Comparison of ENCODE assay signal across 8 cellular contexts in the genomic region with DNA sequence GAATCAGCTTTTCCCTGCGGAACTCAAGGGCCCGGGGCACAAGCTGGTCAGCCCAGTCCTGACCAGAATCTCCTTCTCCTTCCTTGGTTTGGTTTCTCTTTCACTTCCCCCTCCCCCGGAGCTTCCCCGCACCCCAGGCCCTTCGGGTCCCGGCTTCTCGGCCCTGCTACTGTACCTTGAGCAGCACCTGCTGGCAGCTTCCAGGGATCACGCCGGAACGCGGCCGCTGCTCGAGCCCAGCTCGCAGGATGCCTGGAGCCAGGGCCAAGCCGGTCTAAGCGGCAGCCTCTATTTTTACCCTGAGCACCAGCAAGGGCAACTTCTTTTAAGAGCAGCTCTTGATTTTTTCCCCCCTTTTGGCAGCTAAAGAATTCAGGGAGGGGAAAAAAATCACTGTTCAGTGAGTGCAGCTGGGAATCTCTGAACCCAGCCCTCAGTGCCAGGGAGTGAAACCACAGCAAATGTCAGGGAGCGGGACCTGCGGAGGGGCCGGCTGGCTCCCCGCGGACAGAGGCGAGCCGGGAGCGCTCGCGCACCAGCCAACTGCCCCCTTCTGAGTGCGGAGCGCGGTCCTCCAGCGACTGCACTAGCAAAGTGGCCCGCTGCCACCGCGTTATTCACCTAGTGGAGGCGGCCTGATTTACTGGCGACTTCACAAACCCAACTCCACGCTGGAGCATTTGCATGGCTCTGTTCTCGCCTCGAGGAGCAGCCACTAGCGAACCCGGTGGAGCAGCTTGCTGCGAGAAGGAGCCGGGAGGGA.
DNase-seq lines count a peak whose midpoint lies in the region; ATAC-seq and TF ChIP-seq lines count a peak whose summit lies in the region.

No MANE protein-coding gene starts in this region.

- CTCF ChIA-PET in AG04449 (lab: Yijun Ruan, JAX), result interaction anchor here (0.7 to 4.2 kb wide), 42 partner anchors 9 to 1486 kb away, joined by 3 to 27 read pairs (median 4); no protein-coding TSS in a partner anchor

- H3K4me1 Mint-ChIP-seq in effector memory CD8-positive, alpha-beta T cell (ENCODE audit: low read depth in 2 of 2), result peaks cover 14% of the 10 kb centered on the region in 2 donors
- peaks cover 16% of the 10 kb centered on the region for H3K4me1 Mint-ChIP-seq in memory B cell

- H3K9me3 Mint-ChIP-seq in effector memory CD8-positive, alpha-beta T cell, result no peaks in the 10 kb centered on the region
- no peaks in the 10 kb centered on the region for H3K9me3 Mint-ChIP-seq in memory B cell

- H3K36me3 Mint-ChIP-seq in effector memory CD8-positive, alpha-beta T cell (ENCODE audit: insufficient read depth), result no peaks in the 10 kb centered on the region
- no peaks in the 10 kb centered on the region for H3K36me3 Mint-ChIP-seq in memory B cell

- peak overlapping the region; percentile 84 to 88 for H3K4me3 Mint-ChIP-seq in effector memory CD8-positive, alpha-beta T cell
- H3K4me3 Mint-ChIP-seq in memory B cell, result peak overlapping the region; percentile 87

- ATAC-seq in GM18499 (IDR thresholded peaks at IDR 0.05; ENCODE audit: insufficient read depth, unreplicated experiment), result peak; percentile 85
- peak; percentile 97 for ATAC-seq in HG02938 (IDR thresholded peaks at IDR 0.05; ENCODE audit: unreplicated experiment)
- peak; percentile 86 for ATAC-seq in effector memory CD8-positive, alpha-beta T cell (replicated peaks)
- peak; percentile 92 for ATAC-seq in memory B cell (ENCODE audit: low read depth)

- peak overlapping the region; percentile 69 for H3K4me3 ChIP-seq in AG04449 (ENCODE audit: low read depth, low read length)

- peak; percentile 68 for DNase-seq in AG04449 (ENCODE audit: low read depth, low spot score)
- DNase-seq in NCI-H2107 (lab: John Stamatoyannopoulos, UW), result peak; percentile 79
- DNase-seq in activated CD4-positive, alpha-beta T cell treated with anti-CD3 and anti-CD28 coated beads, Interleukin-2, amount 50 U/mL, for 4 hours, result peak; percentile 9 to 10
- peak; percentile 8 to 23 (median 23) for DNase-seq in effector memory CD8-positive, alpha-beta T cell
- DNase-seq in memory B cell (ENCODE audit: low spot score in 2 of 2), result peak; percentile 68 to 75
- DNase-seq in stimulated activated CD8-positive, alpha-beta memory T cell treated with anti-CD3 and anti-CD28 coated beads, Interleukin-15, amount 100 ng/mL, for 1 hour (ENCODE audit: low read depth), result peak; percentile 5

- peaks cover 33 to 35% of the 10 kb centered on the region in 2 donors for H3K27me3 Mint-ChIP-seq in effector memory CD8-positive, alpha-beta T cell
- peaks cover 9% of the 10 kb centered on the region for H3K27me3 Mint-ChIP-seq in memory B cell

- TF ChIP-seq CTCF in AG04449 (IDR thresholded peaks at IDR 0.05; ENCODE audit: insufficient read depth, low read length, missing control alignments), result peak; percentile 94

- peak overlapping the region; percentile 25 to 67 for H3K27ac Mint-ChIP-seq in effector memory CD8-positive, alpha-beta T cell
- H3K27ac Mint-ChIP-seq in memory B cell, result peak overlapping the region; percentile 82

- POLR2A ChIA-PET in AG04449 (lab: Yijun Ruan, JAX), result interaction anchor here (0.6 to 1.7 kb wide), 10 partner anchors 25 to 941 kb away, joined by 3 to 7 read pairs (median 3); no protein-coding TSS in a partner anchor

Comparison
In these comparisons a context has a peak if more than half of its experiments do, and no peak if none do; other contexts are left out.
1. Peak in every context shown above with its lines: DNase-seq, ATAC-seq and H3K4me3 ChIP-seq.
2. DNase-seq: peak in every context shown above with its lines; median percentile 79 in NCI-H2107; 72 in memory B cell; 68 in AG04449; 23 in effector memory CD8-positive, alpha-beta T cell; 10 in activated CD4-positive, alpha-beta T cell treated with anti-CD3 and anti-CD28 coated beads, Interleukin-2, amount 50 U/mL, for 4 hours; 5 in stimulated activated CD8-positive, alpha-beta memory T cell treated with anti-CD3 and anti-CD28 coated beads, Interleukin-15, amount 100 ng/mL, for 1 hour.